In genomic region chr1:58887059-58887458, GRCh38 we compare ENCODE assay signal across 15 cellular contexts.
DNase-seq lines count a peak whose midpoint lies in the region; ATAC-seq and TF ChIP-seq lines count a peak whose summit lies in the region.
"Had no signal": no experiment of that assay in that cellular context is flagged by ENCODE, and none has a peak within 500 bp of the region (broad histone marks: within the 10 kb centered on the region; RNA-seq: fewer than 3 reads in every experiment).

No MANE protein-coding gene starts in this region.

- H4K20me1 ChIP-seq in smooth muscle cell (ENCODE audit: low read depth): no peaks in the 10 kb centered on the region

- H3K4me1 ChIP-seq in skeletal muscle satellite cell (ENCODE audit: control insufficient read depth, insufficient read depth, low read length): peaks cover 60% of the 10 kb centered on the region
- no peaks in the 10 kb centered on the region for H3K4me1 ChIP-seq in smooth muscle cell (ENCODE audit: low read depth)

- ATAC-seq in GM21786 (IDR thresholded peaks at IDR 0.05; ENCODE audit: unreplicated experiment) (no peak), HG03025 (IDR thresholded peaks at IDR 0.05; ENCODE audit: low FRiP score, unreplicated experiment) (no peak), HG02571 (IDR thresholded peaks at IDR 0.05; ENCODE audit: unreplicated experiment) (no peak)
- ATAC-seq: HCT116, K562 had no signal

- TF ChIP-seq CTCF in choroid plexus epithelial cell (conservative IDR thresholded peaks at IDR 0.05; ENCODE audit: low read depth, low read length): no peak
- TF ChIP-seq CTCF in smooth muscle cell (IDR thresholded peaks at IDR 0.05; ENCODE audit: borderline replicate concordance, insufficient read depth, poor library complexity, severe bottlenecking): no peak

- peaks cover 0 to 2% (median 2%) of the 10 kb centered on the region in 3 donors for H3K27me3 Mint-ChIP-seq in immature natural killer cell (ENCODE audit: low read depth in 3 of 3)

- peak; percentile 47 for DNase-seq in EL
- peak; percentile 77 for DNase-seq in choroid plexus epithelial cell (ENCODE audit: low read depth)
- no peak for DNase-seq in immature natural killer cell
- DNase-seq in smooth muscle cell (lab: John Stamatoyannopoulos, UW; ENCODE audit: unreplicated experiment): no peak
- DNase-seq: activated CD4-positive, alpha-beta T cell treated with anti-CD3 and anti-CD28 coated beads, Interleukin-2, amount 50 U/mL, for 4 hours; DMS79; endodermal cell; NCI-H345; stimulated activated naive CD4-positive, alpha-beta T cell had no signal

- H3K4me1 Mint-ChIP-seq in immature natural killer cell: peaks cover 48 to 54% of the 10 kb centered on the region in 2 donors

- no peak overlapping the region for H2AFZ ChIP-seq in smooth muscle cell (ENCODE audit: low read depth)

- H3K4me3 Mint-ChIP-seq in immature natural killer cell: peak overlapping the region in 4 of 5 donors; percentile 50 to 74 (median 64)
- H3K4me3 Mint-ChIP-seq: endodermal cell had no signal

- H3K36me3 ChIP-seq in skeletal muscle satellite cell (ENCODE audit: insufficient read depth, low read length): no peaks in the 10 kb centered on the region
- no peaks in the 10 kb centered on the region for H3K36me3 ChIP-seq in smooth muscle cell (ENCODE audit: low read depth)

- H3K27me3 ChIP-seq in skeletal muscle satellite cell (ENCODE audit: control insufficient read depth, insufficient read depth, low read length) (no peaks in the 10 kb centered on the region), smooth muscle cell (ENCODE audit: low read depth) (no peaks in the 10 kb centered on the region)

- no peaks in the 10 kb centered on the region for H3K9me3 Mint-ChIP-seq in immature natural killer cell
- H3K9me3 Mint-ChIP-seq: endodermal cell had no signal

- no peaks in the 10 kb centered on the region for H3K79me2 ChIP-seq in smooth muscle cell (ENCODE audit: low read depth)

- H3K9ac ChIP-seq in skeletal muscle satellite cell (ENCODE audit: low read depth, low read length) (no peak overlapping the region), smooth muscle cell (ENCODE audit: low read depth) (no peak overlapping the region)

- H3K4me2 ChIP-seq in skeletal muscle satellite cell (ENCODE audit: low read length) (peak overlapping the region; percentile 17), smooth muscle cell (no peak overlapping the region)

- H3K27ac ChIP-seq in smooth muscle cell (ENCODE audit: low read depth): no peak overlapping the region

- H3K36me3 Mint-ChIP-seq in immature natural killer cell: peaks cover 0 to 23% (median 3%) of the 10 kb centered on the region in 3 donors

- H3K9me3 ChIP-seq in skeletal muscle satellite cell (replicated peaks; ENCODE audit: low read length) (no peaks in the 10 kb centered on the region), smooth muscle cell (replicated peaks; ENCODE audit: low read depth) (no peaks in the 10 kb centered on the region)

- H3F3A ChIP-seq in smooth muscle cell (ENCODE audit: low read depth): no peaks in the 10 kb centered on the region

- H3K27ac Mint-ChIP-seq in immature natural killer cell: peak overlapping the region in 4 of 6 donors; percentile 19 to 65 (median 54)
- H3K27ac Mint-ChIP-seq: endodermal cell had no signal

- H3K4me3 ChIP-seq in choroid plexus epithelial cell (ENCODE audit: low read depth, low read length) (no peak overlapping the region), skeletal muscle satellite cell (ENCODE audit: low read length) (no peak overlapping the region), smooth muscle cell (no peak overlapping the region)
- H3K4me3 ChIP-seq: K562 had no signal

Comparison
In these comparisons a context has a peak if more than half of its experiments do, and no peak if none do; other contexts are left out.
1. DNase-seq: peak in EL (single experiment) and choroid plexus epithelial cell (single experiment); none in immature natural killer cell (0 of 3) and smooth muscle cell (single experiment).